ENCODE assay signal across 8 cellular contexts in the genomic region with DNA sequence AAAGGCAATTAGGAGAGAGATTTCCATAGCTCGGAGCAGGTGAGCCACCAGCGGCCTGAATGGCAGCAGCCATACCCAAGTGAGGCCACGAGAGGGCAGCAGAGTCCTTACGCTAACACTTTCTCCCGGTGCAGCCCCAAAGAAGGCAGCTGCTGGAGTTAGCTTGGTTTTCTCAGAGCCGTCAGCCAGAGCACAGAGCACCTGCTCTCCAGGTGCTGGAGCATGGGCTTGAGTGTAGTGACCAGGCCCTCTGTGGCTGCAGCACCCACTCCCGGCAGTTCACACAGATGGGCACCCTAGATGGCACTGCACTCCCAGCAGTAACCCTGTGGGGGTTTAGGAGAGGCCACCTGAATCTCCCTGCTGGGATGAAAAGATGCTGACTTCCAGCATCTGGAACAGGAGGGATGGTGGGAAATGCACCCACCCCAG. TPM values are rescaled to one million over a fixed set of nuclear protein-coding genes. Genes with fewer than 3 reads are reported as not detected.
DNase-seq lines count a peak whose midpoint lies in the region; ATAC-seq and TF ChIP-seq lines count a peak whose summit lies in the region.

No MANE protein-coding gene starts in this region.

- peaks cover 21 to 46% (median 32%) of the 10 kb centered on the region in 4 donors for H3K4me1 Mint-ChIP-seq in CD4-positive, alpha-beta memory T cell
- peaks cover 9% of the 10 kb centered on the region for H3K4me1 Mint-ChIP-seq in activated T-helper 17 cell treated with anti-CD3 and anti-CD28 coated beads, Interleukin-2, amount 50 U/mL, for 72 hours

- peak overlapping the region in 1 of 2 donors; percentile 2 for H3K4me3 ChIP-seq in CD4-positive, alpha-beta memory T cell (ENCODE audit: low read length in 2 of 2)
- H3K4me3 ChIP-seq in MG63 (no peak overlapping the region), fibroblast of villous mesenchyme (ENCODE audit: low read depth, low read length) (no peak overlapping the region), neuronal stem cell (ENCODE audit: low read length in 2 of 2) (no peak overlapping the region)

- H3K27ac Mint-ChIP-seq in CD4-positive, alpha-beta memory T cell: peak overlapping the region in 5 of 7 donors; percentile 10 to 75 (median 55)
- no peak overlapping the region for H3K27ac Mint-ChIP-seq in activated T-helper 17 cell treated with anti-CD3 and anti-CD28 coated beads, Interleukin-2, amount 50 U/mL, for 72 hours

- no peak overlapping the region for H3K14ac ChIP-seq in neuronal stem cell (ENCODE audit: low read length)

- H2BK12ac ChIP-seq in neuronal stem cell (ENCODE audit: low read length): no peak overlapping the region

- peak overlapping the region; percentile 73 for H2AFZ ChIP-seq in neuronal stem cell (ENCODE audit: low read length)

- no peaks in the 10 kb centered on the region for H3K9me3 Mint-ChIP-seq in CD4-positive, alpha-beta memory T cell
- no peaks in the 10 kb centered on the region for H3K9me3 Mint-ChIP-seq in activated T-helper 17 cell treated with anti-CD3 and anti-CD28 coated beads, Interleukin-2, amount 50 U/mL, for 72 hours

- H2BK120ac ChIP-seq in neuronal stem cell (ENCODE audit: low read depth, low read length): no peak overlapping the region

- H3K4ac ChIP-seq in neuronal stem cell (ENCODE audit: low read length): no peak overlapping the region

- peaks cover 46% of the 10 kb centered on the region for H3K4me1 ChIP-seq in CD4-positive, alpha-beta memory T cell (ENCODE audit: insufficient read depth, low read length)
- peaks cover 27 to 30% of the 10 kb centered on the region in 2 donors for H3K4me1 ChIP-seq in neuronal stem cell (ENCODE audit: control insufficient read depth in 2 of 2, insufficient read depth in 1 of 2, low read depth in 1 of 2, low read length in 2 of 2)

- no peaks in the 10 kb centered on the region for H3K36me3 ChIP-seq in CD4-positive, alpha-beta memory T cell (ENCODE audit: insufficient read depth, low read length)
- H3K36me3 ChIP-seq in MG63: no peaks in the 10 kb centered on the region; the same call in 1 of the 2 replicates
- peaks cover 7% of the 10 kb centered on the region in 2 donors for H3K36me3 ChIP-seq in neuronal stem cell (replicated peaks in 1 of 2; ENCODE audit: control insufficient read depth in 2 of 2, insufficient read depth in 2 of 2, low read length in 2 of 2)

- H3K4me2 ChIP-seq in neuronal stem cell (ENCODE audit: insufficient read depth, low read length, poor library complexity, severe bottlenecking): no peak overlapping the region

- POLR2A ChIA-PET in CD4-positive, alpha-beta memory T cell (lab: Charles Lee; ENCODE audit: partially characterized antibody): interaction anchor here (0.9 to 23.5 kb wide), 9 partner anchors 10 to 80 kb away, joined by 3 to 1030 read pairs (median 7); a partner anchor contains a TSS

- peak; percentile 80 to 84 (median 83) for DNase-seq in CD4-positive, alpha-beta memory T cell
- DNase-seq in MG63: peak; percentile 59
- DNase-seq in RPMI8226: peak; percentile 94
- DNase-seq in fibroblast of villous mesenchyme (ENCODE audit: low read depth): peak; percentile 78
- peak; percentile 81 for DNase-seq in neuronal stem cell (ENCODE audit: low spot score)
- peak; percentile 97 for DNase-seq in superior temporal gyrus (ENCODE audit: extremely low spot score)

- TF ChIP-seq CTCF in fibroblast of villous mesenchyme (IDR thresholded peaks at IDR 0.05; ENCODE audit: insufficient read depth, low read depth, low read length): peak; percentile 98

- H3K27me3 ChIP-seq in CD4-positive, alpha-beta memory T cell (ENCODE audit: insufficient read depth, low read length): no peaks in the 10 kb centered on the region
- H3K27me3 ChIP-seq in MG63: no peaks in the 10 kb centered on the region
- no peaks in the 10 kb centered on the region for H3K27me3 ChIP-seq in neuronal stem cell (ENCODE audit: control insufficient read depth in 3 of 3, insufficient read depth in 3 of 3, low read depth in 1 of 3, low read length in 3 of 3)

- peaks cover 2% of the 10 kb centered on the region for H3K79me1 ChIP-seq in neuronal stem cell (ENCODE audit: low read depth, low read length)

- H3K27me3 Mint-ChIP-seq in CD4-positive, alpha-beta memory T cell: no peaks in the 10 kb centered on the region
- H3K27me3 Mint-ChIP-seq in activated T-helper 17 cell treated with anti-CD3 and anti-CD28 coated beads, Interleukin-2, amount 50 U/mL, for 72 hours: no peaks in the 10 kb centered on the region

- no peak overlapping the region for H2BK15ac ChIP-seq in neuronal stem cell (ENCODE audit: low read length)

- no peaks in the 10 kb centered on the region for H3K36me3 Mint-ChIP-seq in CD4-positive, alpha-beta memory T cell
- no peaks in the 10 kb centered on the region for H3K36me3 Mint-ChIP-seq in activated T-helper 17 cell treated with anti-CD3 and anti-CD28 coated beads, Interleukin-2, amount 50 U/mL, for 72 hours (ENCODE audit: low read depth)

- H3K9ac ChIP-seq in neuronal stem cell (ENCODE audit: low read depth, low read length, poor library complexity): no peak overlapping the region

- intact Hi-C loops in CD4-positive, alpha-beta memory T cell (cut with micrococcal nuclease): loop anchor here (1.0 to 2.0 kb wide), 5 partner anchors 23 to 212 kb away; a partner anchor contains a TSS

- no CpG with 5 or more reads among the region's 7 CpGs for WGBS in neuronal stem cell (ENCODE audit: extremely low coverage in 2 of 2, insufficient read length in 2 of 2, insufficient replicate concordance in 1 of 2), 2 donors

- H3K9me3 ChIP-seq in CD4-positive, alpha-beta memory T cell (ENCODE audit: control insufficient read depth in 1 of 2, low read length in 2 of 2): no peaks in the 10 kb centered on the region
- H3K9me3 ChIP-seq in MG63 (no peaks in the 10 kb centered on the region), neuronal stem cell (replicated peaks in 1 of 2; ENCODE audit: control insufficient read depth in 2 of 2, insufficient read depth in 1 of 2, low read depth in 1 of 2, low read length in 2 of 2) (peaks cover 0 to 2% of the 10 kb centered on the region in 2 donors)

- H3K27ac ChIP-seq in CD4-positive, alpha-beta memory T cell (ENCODE audit: low read depth, low read length): no peak overlapping the region
- no peak overlapping the region for H3K27ac ChIP-seq in neuronal stem cell (replicated peaks; ENCODE audit: low read length)

- H3K4me3 Mint-ChIP-seq in CD4-positive, alpha-beta memory T cell: peak overlapping the region in 6 of 8 donors; percentile 34 to 72 (median 68)
- H3K4me3 Mint-ChIP-seq in activated T-helper 17 cell treated with anti-CD3 and anti-CD28 coated beads, Interleukin-2, amount 50 U/mL, for 72 hours: peak overlapping the region; percentile 10

- no peak overlapping the region for H2AK5ac ChIP-seq in neuronal stem cell (ENCODE audit: low read depth, low read length)

- H4K91ac ChIP-seq in neuronal stem cell (ENCODE audit: low read depth, low read length, poor library complexity): no peak overlapping the region

- CTCF ChIA-PET in CD4-positive, alpha-beta memory T cell (lab: Charles Lee; ENCODE audit: partially characterized antibody): interaction anchor here (0.6 to 24.1 kb wide), 30 partner anchors 9 to 384 kb away, joined by 3 to 1429 read pairs (median 4); a partner anchor contains a TSS

- H3K18ac ChIP-seq in neuronal stem cell (ENCODE audit: low read length): peak overlapping the region; percentile 4

- no peak overlapping the region for H4K8ac ChIP-seq in neuronal stem cell (ENCODE audit: low read depth, low read length)

- peak; percentile 76 for ATAC-seq in GM21529 (IDR thresholded peaks at IDR 0.05; ENCODE audit: unreplicated experiment)
- peak; percentile 88 for ATAC-seq in activated T-helper 17 cell treated with anti-CD3 and anti-CD28 coated beads, Interleukin-2, amount 50 U/mL, for 72 hours (replicated peaks)

- H3K23ac ChIP-seq in neuronal stem cell (ENCODE audit: low read depth, low read length, poor library complexity): no peak overlapping the region

- peak overlapping the region; percentile 7 for H2BK5ac ChIP-seq in neuronal stem cell (ENCODE audit: low read length)

RNA-seq across cellular contexts. Expression of a gene that starts 45.8 kb away (rescaled TPM):
- total RNA-seq in CD4-positive, alpha-beta memory T cell: 1 to 10 TPM in 1 of 2 experiments, under 1 TPM in 1; 0.90 to 1.2 TPM
- under 1 TPM; 0.27 to 0.62 TPM for polyA plus RNA-seq in CD4-positive, alpha-beta memory T cell
- 2.4 and 3.7 TPM in 2 replicates for total RNA-seq in MG63 (2014; rRNA removed; shearing (Covaris generic); ENCODE audit: low replicate concordance)
- total RNA-seq in activated T-helper 17 cell treated with anti-CD3 and anti-CD28 coated beads, Interleukin-2, amount 50 U/mL, for 72 hours: 1 to 10 TPM; 2.6 to 3.5 TPM
- 3.2 and 3.5 TPM in 2 replicates for total RNA-seq in fibroblast of villous mesenchyme
- 13.3 TPM for polyA plus RNA-seq in neuronal stem cell (2013, experiment 1 of 2)
- polyA plus RNA-seq in neuronal stem cell (2013, experiment 2 of 2): 12.9 TPM

RNA-seq across cellular contexts. Expression of a gene that starts 48.0 kb away (rescaled TPM):
- total RNA-seq in CD4-positive, alpha-beta memory T cell: 10 to 100 TPM; 32.5 to 32.8 TPM
- 10 to 100 TPM in 1 of 2 donors, 1 to 10 TPM in 1; 8.5 to 35.7 TPM for polyA plus RNA-seq in CD4-positive, alpha-beta memory T cell
- 0.27 and 2.4 TPM in 2 replicates for total RNA-seq in MG63 (2014; rRNA removed; shearing (Covaris generic); ENCODE audit: low replicate concordance)
- total RNA-seq in activated T-helper 17 cell treated with anti-CD3 and anti-CD28 coated beads, Interleukin-2, amount 50 U/mL, for 72 hours: 1 to 10 TPM; 1.2 to 2.9 TPM
- 7.1 and 12.1 TPM in 2 replicates for total RNA-seq in fibroblast of villous mesenchyme
- polyA plus RNA-seq in neuronal stem cell (2013, experiment 1 of 2): 55.9 TPM
- 57.2 TPM for polyA plus RNA-seq in neuronal stem cell (2013, experiment 2 of 2)
